In genomic region chr1:211698161-211699026, GRCh38 we compare ENCODE assay signal across 8 cellular contexts. TPM values are rescaled to one million over a fixed set of nuclear protein-coding genes. Genes with fewer than 3 reads are reported as not detected.
DNase-seq lines count a peak whose midpoint lies in the region; ATAC-seq and TF ChIP-seq lines count a peak whose summit lies in the region.

No MANE protein-coding gene starts in this region.

- H2BK15ac ChIP-seq in IMR-90 (ENCODE audit: low read depth, low read length) = no peak overlapping the region

- H3K36me3 ChIP-seq in IMR-90 (ENCODE audit: control insufficient read depth, insufficient read depth, low read length) = no peaks in the 10 kb centered on the region
- H3K36me3 ChIP-seq in gastroesophageal sphincter = no peaks in the 10 kb centered on the region
- H3K36me3 ChIP-seq in testis (ENCODE audit: low read depth, missing control alignments) = no peaks in the 10 kb centered on the region

- H3K9ac ChIP-seq in IMR-90 (ENCODE audit: low read depth, low read length) = no peak overlapping the region

- H2AFZ ChIP-seq in IMR-90 (replicated peaks; ENCODE audit: low read length, poor library complexity) = peak overlapping the region; percentile 84

- no peak overlapping the region for H3K56ac ChIP-seq in IMR-90 (ENCODE audit: extremely low read depth, insufficient read depth, low read length)

- H2BK20ac ChIP-seq in IMR-90 (ENCODE audit: low read depth, low read length) = no peak overlapping the region

- no peak overlapping the region for H2AK9ac ChIP-seq in IMR-90 (replicated peaks; ENCODE audit: low read depth, low read length, poor library complexity)

- peaks cover 18% of the 10 kb centered on the region for H3K27me3 ChIP-seq in IMR-90 (ENCODE audit: control insufficient read depth, insufficient read depth, low read length)
- H3K27me3 ChIP-seq in gastroesophageal sphincter = no peaks in the 10 kb centered on the region
- H3K27me3 ChIP-seq in testis = no peaks in the 10 kb centered on the region

- H3K9me1 ChIP-seq in IMR-90 (ENCODE audit: insufficient read depth, low read length) = no peaks in the 10 kb centered on the region

- H3K4ac ChIP-seq in IMR-90 (ENCODE audit: low read depth, low read length) = no peak overlapping the region

- POLR2A ChIA-PET in IMR-90 (lab: Charles Lee; ENCODE audit: unreplicated experiment) (interaction anchor here (0.6 kb wide), 1 partner anchor 14 kb away, joined by 3 read pairs; no protein-coding TSS in a partner anchor), RWPE1 (lab: Yijun Ruan, JAX; ENCODE audit: low non-redundant PET) (no interaction called here)

- WGBS in IMR-90 (ENCODE audit: extremely low coverage in 2 of 2, insufficient read length in 1 of 2), 2 experiments = 4% methylated on average over 9 of the region's 29 CpGs; no CpG with 5 or more reads in 1 of the 2 experiments
- 72% methylated on average over 6 of the region's 29 CpGs; no CpG with 5 or more reads in 1 of the 2 donors for WGBS in gastroesophageal sphincter (ENCODE audit: low coverage in 1 of 2), 2 donors
- 20 to 22% methylated on average over 21 to 29 of the region's 29 CpGs for WGBS in testis, 2 donors

- BruUV-seq in Calu3 (replicated peaks; lab: Mats Ljungman, UMichigan) (no TSS peak), IMR-90 (replicated peaks; lab: Mats Ljungman, UMichigan) (no TSS peak)

- peak overlapping the region; percentile 89 for H3K4me2 ChIP-seq in IMR-90 (ENCODE audit: low read depth, low read length)

- no peak overlapping the region for H4K8ac ChIP-seq in IMR-90 (ENCODE audit: low read depth in 2 of 2, low read length in 2 of 2)

- TF ChIP-seq CTCF in Calu3 (IDR thresholded peaks at IDR 0.05; ENCODE audit: unreplicated experiment) (peak; percentile 98), IMR-90 (conservative IDR thresholded peaks at IDR 0.05; ENCODE audit: low read depth, low read length) (peak; percentile 92), RWPE1 (conservative IDR thresholded peaks at IDR 0.05; ENCODE audit: low read depth) (peak; percentile 95), gastroesophageal sphincter (IDR thresholded peaks at IDR 0.05) (peak; percentile 80 to 96 (median 84)), omental fat pad (IDR thresholded peaks at IDR 0.05) (peak in 1 of 3 donors; percentile 67), testis (IDR thresholded peaks at IDR 0.05) (peak; percentile 81 to 88 (median 86))

- H3K9me3 ChIP-seq in IMR-90 (ENCODE audit: control insufficient read depth, insufficient read depth, low read length) = no peaks in the 10 kb centered on the region
- no peaks in the 10 kb centered on the region for H3K9me3 ChIP-seq in gastroesophageal sphincter
- no peaks in the 10 kb centered on the region for H3K9me3 ChIP-seq in testis

- no peaks in the 10 kb centered on the region for H3K36me3 Mint-ChIP-seq in Calu3 (ENCODE audit: insufficient read depth, unreplicated experiment)

- no peak overlapping the region for H3K23ac ChIP-seq in IMR-90 (ENCODE audit: low read depth, low read length)

- dilution Hi-C loops in IMR-90 (cut with HindIII; ENCODE audit: low sequenced_read_pairs, unreplicated experiment) = no loop called here

- no peak overlapping the region for H2AK5ac ChIP-seq in IMR-90 (ENCODE audit: low read depth, low read length)

- no peak overlapping the region for H3K27ac Mint-ChIP-seq in Calu3 (ENCODE audit: unreplicated experiment)

- CTCF ChIA-PET in Calu3 (lab: Charles Lee) (interaction anchor here (0.5 to 2.1 kb wide), 19 partner anchors 10 to 728 kb away, joined by 3 to 20 read pairs (median 4); partner anchors contain the start of genes DTL and INTS7), IMR-90 (lab: Yijun Ruan, JAX) (interaction anchor here (0.6 to 2.0 kb wide), 20 partner anchors 8 to 1313 kb away, joined by 3 to 8 read pairs (median 4); partner anchors contain the start of genes DTL and INTS7), RWPE1 (lab: Yijun Ruan, JAX) (interaction anchor here (0.5 to 5.4 kb wide), 31 partner anchors 13 to 860 kb away, joined by 3 to 20 read pairs (median 4); partner anchors contain the start of genes DTL and INTS7)

- no peaks in the 10 kb centered on the region for H3K4me1 Mint-ChIP-seq in Calu3 (ENCODE audit: low read depth, unreplicated experiment)

- no peak for TF ChIP-seq POLR2A in IMR-90 (IDR thresholded peaks at IDR 0.05; ENCODE audit: low read depth, low read length)
- TF ChIP-seq POLR2A in gastroesophageal sphincter (IDR thresholded peaks at IDR 0.05) = no peak
- no peak for TF ChIP-seq POLR2A in testis (IDR thresholded peaks at IDR 0.05)

- no peak overlapping the region for H2BK5ac ChIP-seq in IMR-90 (ENCODE audit: low read depth, low read length, poor library complexity, severe bottlenecking)

- H2BK120ac ChIP-seq in IMR-90 (ENCODE audit: low read depth, low read length) = no peak overlapping the region

- H4K91ac ChIP-seq in IMR-90 (ENCODE audit: insufficient read depth, low read depth, low read length) = no peak overlapping the region

- no peak overlapping the region for H3K18ac ChIP-seq in IMR-90 (ENCODE audit: low read depth, low read length)

- H3K27ac ChIP-seq in IMR-90 (ENCODE audit: insufficient read depth, low read length) (no peak overlapping the region), RWPE1 (no peak overlapping the region), gastroesophageal sphincter (no peak overlapping the region), testis (no peak overlapping the region)

- intact Hi-C loops in Calu3 (cut with micrococcal nuclease; ENCODE audit: unreplicated experiment) = loop anchor here (1.0 to 5.0 kb wide), 4 partner anchors 36 to 754 kb away; partner anchors contain the start of gene LPGAT1
- intact Hi-C loops in IMR-90 (cut with micrococcal nuclease) = loop anchor here (1.0 to 5.0 kb wide), 5 partner anchors 132 to 759 kb away; partner anchors contain the start of genes DTL, INTS7 and LPGAT1
- intact Hi-C loops in testis (cut with DNase I; ENCODE audit: low total_unique reads) = loop anchor here (5.0 kb wide), 1 partner anchor 134 kb away; the partner anchor contains the start of gene LPGAT1

- H3K9me3 Mint-ChIP-seq in Calu3 (ENCODE audit: low read depth, unreplicated experiment) = peaks cover 3% of the 10 kb centered on the region

- H3K27me3 Mint-ChIP-seq in Calu3 (ENCODE audit: unreplicated experiment) = peaks cover 19% of the 10 kb centered on the region

- ATAC-seq in GM21526 (IDR thresholded peaks at IDR 0.05; ENCODE audit: low FRiP score, unreplicated experiment) = peak; percentile 48
- peak; percentile 98 for ATAC-seq in IMR-90 (ENCODE audit: low read depth)
- ATAC-seq in gastroesophageal sphincter = peak; percentile 90
- peak; percentile 88 for ATAC-seq in omental fat pad (ENCODE audit: low FRiP score)

- peak; percentile 94 for DNase-seq in Calu3
- DNase-seq in IMR-90 = peak; percentile 41
- peak; percentile 67 for DNase-seq in RWPE1 (ENCODE audit: low spot score)
- peak; percentile 83 for DNase-seq in activated gamma-delta T cell treated with Interleukin-2 at 50 U/mL for 16 hours
- DNase-seq in omental fat pad (ENCODE audit: low spot score) = peak; percentile 80
- peak; percentile 93 for DNase-seq in testis

- in situ Hi-C loops in IMR-90 (cut with MboI; ENCODE audit: low sequenced_read_pairs) = loop anchor here (25.0 kb wide), 1 partner anchor 664 kb away; no protein-coding TSS in a partner anchor

- H3K4me1 ChIP-seq in IMR-90 (ENCODE audit: control insufficient read depth, insufficient read depth, low read length) = no peaks in the 10 kb centered on the region
- H3K4me1 ChIP-seq in gastroesophageal sphincter = peaks cover 0 to 10% (median 3%) of the 10 kb centered on the region in 3 donors
- H3K4me1 ChIP-seq in testis = peaks cover 13% of the 10 kb centered on the region

- H3K4me3 ChIP-seq in IMR-90 (ENCODE audit: insufficient read depth, low read depth, low read length) = no peak overlapping the region
- H3K4me3 ChIP-seq in gastroesophageal sphincter = peak overlapping the region in 1 of 2 donors; percentile 24
- H3K4me3 ChIP-seq in testis = peak overlapping the region; percentile 10 to 44

- H3K79me1 ChIP-seq in IMR-90 (ENCODE audit: low read depth in 1 of 2, low read length in 2 of 2) = no peaks in the 10 kb centered on the region

- H4K20me1 ChIP-seq in IMR-90 (ENCODE audit: insufficient read depth, low read length) = no peaks in the 10 kb centered on the region

- no peak overlapping the region for H3K4me3 Mint-ChIP-seq in Calu3 (ENCODE audit: low read depth, unreplicated experiment)

- TF ChIP-seq RAD21 in IMR-90 (IDR thresholded peaks at IDR 0.05; ENCODE audit: low read length) = peak; percentile 85

- H3K14ac ChIP-seq in IMR-90 (replicated peaks; ENCODE audit: low read depth, low read length) = no peak overlapping the region

- TF ChIP-seq EP300 in gastroesophageal sphincter (IDR thresholded peaks at IDR 0.05) = no peak

- H4K5ac ChIP-seq in IMR-90 (ENCODE audit: low read depth, low read length) = no peak overlapping the region

TF ChIP-seq in IMR-90, 13 proteins besides CTCF, POLR2A, EP300 and RAD21:
- TF ChIP-seq SMC3 (IDR thresholded peaks at IDR 0.05; ENCODE audit: low read depth, low read length) (peak; percentile 78), ELK1 (IDR thresholded peaks at IDR 0.05; ENCODE audit: borderline replicate concordance, low read depth, low read length) (no peak)

RNA-seq across cellular contexts. Expression of gene NEK2, which starts 23.0 kb away (rescaled TPM):
- total RNA-seq in Calu3 (2022) = 32.7 and 43.2 TPM in 2 replicates
- 26.0 and 35.0 TPM in 2 replicates for total RNA-seq in IMR-90 (2012; rRNA removed)
- 8.8 and 9.9 TPM in 2 replicates for polyA plus RNA-seq in IMR-90 (2012; rRNA removed)
- polyA plus RNA-seq in IMR-90 (2012; cell fraction: cytosol; rRNA removed) = 2.7 and 6.4 TPM in 2 replicates
- polyA plus RNA-seq in IMR-90 (2012; cell fraction: nucleus; rRNA removed; ENCODE audit: low replicate concordance) = 0.98 and 2.7 TPM in 2 replicates
- under 1 TPM in 1 of 4 donors, not detected in 3; 0.59 TPM for total RNA-seq in gastroesophageal sphincter
- total RNA-seq in omental fat pad = under 1 TPM in 2 of 4 donors, not detected in 2; 0.47 to 0.60 TPM
- 10 to 100 TPM; 40.0 to 53.9 TPM for total RNA-seq in testis
- polyA plus RNA-seq in testis (ENCODE audit: insufficient read depth, low read depth, low replicate concordance) = 126 TPM

Comparison
In these comparisons a context has a peak if more than half of its experiments do, and no peak if none do; other contexts are left out.
1. DNase-seq: peak in every context shown above with its lines; median percentile 94 in Calu3; 93 in testis; 83 in activated gamma-delta T cell treated with Interleukin-2 at 50 U/mL for 16 hours; 80 in omental fat pad; 67 in RWPE1; 41 in IMR-90.
2. ATAC-seq: peak in every context shown above with its lines; median percentile 98 in IMR-90; 90 in gastroesophageal sphincter; 88 in omental fat pad; 48 in GM21526.
3. RNA of gene NEK2, which starts 23.0 kb away (total RNA-seq): 40.0 to 53.9 TPM in testis, 32.7 to 43.2 TPM in Calu3 and 26.0 to 35.0 TPM in IMR-90; 0.47 to 0.60 TPM in omental fat pad and 0.59 TPM in gastroesophageal sphincter; every median in the first group is over 10 times any median in the second.